ENCODE assay signal across 10 cellular contexts in genomic region chr12:46386360-46386867, GRCh38. TPM values are rescaled to one million over a fixed set of nuclear protein-coding genes. Genes with fewer than 3 reads are reported as not detected.
DNase-seq lines count a peak whose midpoint lies in the region; ATAC-seq, FAIRE-seq and TF ChIP-seq lines count a peak whose summit lies in the region.
"Had no signal": no experiment of that assay in that cellular context is flagged by ENCODE, and none has a peak within 500 bp of the region (broad histone marks: within the 10 kb centered on the region; RNA-seq: fewer than 3 reads in every experiment).

No MANE protein-coding gene starts in this region.

- H4K5ac ChIP-seq in mesendoderm (ENCODE audit: low read length), result no peak overlapping the region

- peak overlapping the region; percentile 96 for H3K27ac ChIP-seq in keratinocyte (ENCODE audit: control insufficient read depth, insufficient read depth, low read length)
- H3K27ac ChIP-seq in mesendoderm (ENCODE audit: low read depth, low read length), result no peak overlapping the region

- H3K4me2 ChIP-seq in keratinocyte (ENCODE audit: control insufficient read depth, extremely low read depth, insufficient read depth, low read depth, low read length) (peak overlapping the region; percentile 84), mesendoderm (ENCODE audit: low read length) (no peak overlapping the region)

- no peak overlapping the region for H2AK5ac ChIP-seq in mesendoderm (ENCODE audit: low read length)

- peaks cover 3% of the 10 kb centered on the region for H3K79me2 ChIP-seq in keratinocyte (ENCODE audit: control insufficient read depth, insufficient read depth, low read length)
- H3K79me2 ChIP-seq in mesendoderm (ENCODE audit: control insufficient read depth, insufficient read depth, low read length), result no peaks in the 10 kb centered on the region

- dilution Hi-C loops in keratinocyte (cut with MboI; ENCODE audit: extremely low pct_ligation_motif_present, low sequenced_read_pairs), result no loop called here

- H2BK120ac ChIP-seq in mesendoderm (ENCODE audit: low read depth, low read length), result no peak overlapping the region

- H3K9me1 ChIP-seq in keratinocyte (ENCODE audit: control insufficient read depth, extremely low read depth, insufficient read depth, low read length), result no peaks in the 10 kb centered on the region

- peak overlapping the region; percentile 26 for H3K4me3 Mint-ChIP-seq in stimulated activated naive CD8-positive, alpha-beta T cell treated with anti-CD3 and anti-CD28 coated beads, Interleukin-15, Interleukin-2, amounts not matched to agents 100 ng/mL and 50 ng/mL, for 24 hours
- peak overlapping the region in 1 of 2 donors; percentile 72 for H3K4me3 Mint-ChIP-seq in stimulated activated naive CD8-positive, alpha-beta T cell treated with anti-CD3 and anti-CD28 coated beads, Interleukin-15, amount 100 ng/mL, for 72 hours
- H3K4me3 Mint-ChIP-seq in activated CD4-positive, alpha-beta T cell treated with anti-CD3 and anti-CD28 coated beads, Interleukin-2, amount 10 ng/mL, durations not matched to agents 24 days and 14 days, result no peak overlapping the region

- H3K4me1 Mint-ChIP-seq in stimulated activated naive CD8-positive, alpha-beta T cell treated with anti-CD3 and anti-CD28 coated beads, Interleukin-15, Interleukin-2, amounts not matched to agents 100 ng/mL and 50 ng/mL, for 24 hours (ENCODE audit: low read depth), result peaks cover 83% of the 10 kb centered on the region
- peaks cover 62% of the 10 kb centered on the region for H3K4me1 Mint-ChIP-seq in stimulated activated naive CD8-positive, alpha-beta T cell treated with anti-CD3 and anti-CD28 coated beads, Interleukin-15, amount 100 ng/mL, for 72 hours
- H3K4me1 Mint-ChIP-seq in activated CD4-positive, alpha-beta T cell treated with anti-CD3 and anti-CD28 coated beads, Interleukin-2, amount 10 ng/mL, durations not matched to agents 24 days and 14 days, result peaks cover 52% of the 10 kb centered on the region

- no peaks in the 10 kb centered on the region for H3K27me3 Mint-ChIP-seq in stimulated activated naive CD8-positive, alpha-beta T cell treated with anti-CD3 and anti-CD28 coated beads, Interleukin-15, Interleukin-2, amounts not matched to agents 100 ng/mL and 50 ng/mL, for 24 hours
- no peaks in the 10 kb centered on the region for H3K27me3 Mint-ChIP-seq in stimulated activated naive CD8-positive, alpha-beta T cell treated with anti-CD3 and anti-CD28 coated beads, Interleukin-15, amount 100 ng/mL, for 72 hours
- no peaks in the 10 kb centered on the region for H3K27me3 Mint-ChIP-seq in activated CD4-positive, alpha-beta T cell treated with anti-CD3 and anti-CD28 coated beads, Interleukin-2, amount 10 ng/mL, durations not matched to agents 24 days and 14 days

- H3K27ac Mint-ChIP-seq in stimulated activated naive CD8-positive, alpha-beta T cell treated with anti-CD3 and anti-CD28 coated beads, Interleukin-15, Interleukin-2, amounts not matched to agents 100 ng/mL and 50 ng/mL, for 24 hours, result peak overlapping the region; percentile 21
- H3K27ac Mint-ChIP-seq in stimulated activated naive CD8-positive, alpha-beta T cell treated with anti-CD3 and anti-CD28 coated beads, Interleukin-15, amount 100 ng/mL, for 72 hours, result no peak overlapping the region
- no peak overlapping the region for H3K27ac Mint-ChIP-seq in activated CD4-positive, alpha-beta T cell treated with anti-CD3 and anti-CD28 coated beads, Interleukin-2, amount 10 ng/mL, durations not matched to agents 24 days and 14 days

- peak; percentile 97 for FAIRE-seq in TTC549 (lab: Jason Lieb, UNC)
- peak; percentile 43 for FAIRE-seq in keratinocyte (lab: Jason Lieb, UNC)

- no peak overlapping the region for H2BK15ac ChIP-seq in mesendoderm (replicated peaks; ENCODE audit: low read depth)

- H2BK5ac ChIP-seq in mesendoderm (ENCODE audit: low read length), result no peak overlapping the region

- no peak for DNase-seq in stimulated activated naive CD8-positive, alpha-beta T cell treated with anti-CD3 and anti-CD28 coated beads, Interleukin-15, amount 100 ng/mL, for 72 hours
- no peak for DNase-seq in keratinocyte (ENCODE audit: low read depth, low spot score)
- DNase-seq in DMS114 treated with DMSO at 0.1 percent for 48 hours (lab: John Stamatoyannopoulos, UW; ENCODE audit: unreplicated experiment), result no peak
- DNase-seq in mesendoderm, result no peak
- no peak for DNase-seq in activated CD4-positive, alpha-beta T cell treated with anti-CD3 and anti-CD28 coated beads, Interleukin-2, amount 10 ng/mL, durations not matched to agents 24 days and 14 days
- DNase-seq: activated CD4-positive, alpha-beta T cell treated with anti-CD3 and anti-CD28 coated beads for 48 hours; DMS79 had no signal

- no peak for TF ChIP-seq CTCF in keratinocyte (optimal IDR thresholded peaks at IDR 0.05 in 1 of 3, IDR thresholded peaks at IDR 0.05 in 1 of 3, conservative IDR thresholded peaks at IDR 0.05 in 1 of 3; ENCODE audit: extremely low read depth in 1 of 3, insufficient read depth in 2 of 3, low read length in 3 of 3)

- no peaks in the 10 kb centered on the region for H4K20me1 ChIP-seq in keratinocyte (ENCODE audit: control insufficient read depth, extremely low read depth, insufficient read depth, low read length)

- H3K9me3 Mint-ChIP-seq in stimulated activated naive CD8-positive, alpha-beta T cell treated with anti-CD3 and anti-CD28 coated beads, Interleukin-15, Interleukin-2, amounts not matched to agents 100 ng/mL and 50 ng/mL, for 24 hours, result no peaks in the 10 kb centered on the region
- no peaks in the 10 kb centered on the region for H3K9me3 Mint-ChIP-seq in stimulated activated naive CD8-positive, alpha-beta T cell treated with anti-CD3 and anti-CD28 coated beads, Interleukin-15, amount 100 ng/mL, for 72 hours
- H3K9me3 Mint-ChIP-seq in activated CD4-positive, alpha-beta T cell treated with anti-CD3 and anti-CD28 coated beads, Interleukin-2, amount 10 ng/mL, durations not matched to agents 24 days and 14 days, result no peaks in the 10 kb centered on the region

- H3K23ac ChIP-seq in mesendoderm (ENCODE audit: low read length), result no peak overlapping the region

- intact Hi-C loops in activated CD4-positive, alpha-beta T cell treated with anti-CD3 and anti-CD28 coated beads, Interleukin-2, amount 10 ng/mL, durations not matched to agents 24 days and 14 days (cut with micrococcal nuclease), result no loop called here

- no peak overlapping the region for H3K4ac ChIP-seq in mesendoderm (ENCODE audit: low read depth, low read length)

- peaks cover 17% of the 10 kb centered on the region for H3K36me3 Mint-ChIP-seq in stimulated activated naive CD8-positive, alpha-beta T cell treated with anti-CD3 and anti-CD28 coated beads, Interleukin-15, Interleukin-2, amounts not matched to agents 100 ng/mL and 50 ng/mL, for 24 hours (ENCODE audit: low read depth)
- H3K36me3 Mint-ChIP-seq in activated CD4-positive, alpha-beta T cell treated with anti-CD3 and anti-CD28 coated beads, Interleukin-2, amount 10 ng/mL, durations not matched to agents 24 days and 14 days (ENCODE audit: low read depth), result peaks cover 10% of the 10 kb centered on the region

- no CpG with 5 or more reads among the region's 3 CpGs for WGBS in mesendoderm (ENCODE audit: extremely low coverage, insufficient coverage, low lambda C conversion rate)

- no peak for ATAC-seq in stimulated activated naive CD8-positive, alpha-beta T cell treated with anti-CD3 and anti-CD28 coated beads, Interleukin-15, amount 100 ng/mL, for 72 hours
- no peak for ATAC-seq in HG02798 (IDR thresholded peaks at IDR 0.05; ENCODE audit: poor library complexity, unreplicated experiment)

- H3K36me3 ChIP-seq in keratinocyte (ENCODE audit: control insufficient read depth in 2 of 2, extremely low read depth in 1 of 2, insufficient read depth in 2 of 2, low read length in 2 of 2) (peaks cover 0 to 3% of the 10 kb centered on the region in 2 experiments), mesendoderm (ENCODE audit: control insufficient read depth, insufficient read depth, low read length) (no peaks in the 10 kb centered on the region)

- H3K9ac ChIP-seq in keratinocyte (ENCODE audit: control insufficient read depth, extremely low read depth, insufficient read depth, low read length) (peak overlapping the region; percentile 78), mesendoderm (ENCODE audit: low read length) (no peak overlapping the region)

- H3K9me3 ChIP-seq in keratinocyte (ENCODE audit: control insufficient read depth, low read depth, low read length), result no peaks in the 10 kb centered on the region

- no peaks in the 10 kb centered on the region for H3K27me3 ChIP-seq in keratinocyte (ENCODE audit: control insufficient read depth, extremely low read depth, insufficient read depth, low read length)
- no peaks in the 10 kb centered on the region for H3K27me3 ChIP-seq in mesendoderm (ENCODE audit: insufficient read depth, low read length, poor library complexity)

- H2AFZ ChIP-seq in keratinocyte (ENCODE audit: control insufficient read depth, low read length), result peak overlapping the region; percentile 40

- H3K4me1 ChIP-seq in keratinocyte (ENCODE audit: control insufficient read depth, extremely low read depth, insufficient read depth, low read length) (peaks cover 79% of the 10 kb centered on the region), mesendoderm (ENCODE audit: control insufficient read depth, low read depth, low read length) (peaks cover 14% of the 10 kb centered on the region)

- no peak overlapping the region for H3K56ac ChIP-seq in mesendoderm (ENCODE audit: low read length)

- no peaks in the 10 kb centered on the region for H3K79me1 ChIP-seq in mesendoderm (ENCODE audit: low read length)

- peak overlapping the region in 2 of 3 experiments; percentile 51 to 67 for H3K4me3 ChIP-seq in keratinocyte (ENCODE audit: control insufficient read depth in 2 of 3, extremely low read depth in 1 of 3, insufficient read depth in 2 of 3, low read depth in 1 of 3, low read length in 3 of 3)
- no peak overlapping the region for H3K4me3 ChIP-seq in mesendoderm (ENCODE audit: low read length)

- no peak overlapping the region for H4K8ac ChIP-seq in mesendoderm (ENCODE audit: low read depth, low read length)

- no peak overlapping the region for H3K18ac ChIP-seq in mesendoderm (ENCODE audit: low read length)

RNA-seq across cellular contexts. Expression of gene SLC38A2, which starts 13.8 kb away (rescaled TPM):
- 213 to 577 TPM (median 375 TPM) in 3 replicates for polyA plus RNA-seq in keratinocyte
- 528 TPM for polyA plus RNA-seq in keratinocyte (2011; ENCODE audit: low read depth)
- polyA plus RNA-seq in keratinocyte (2011; cell fraction: cytosol; rRNA removed), result 64.1 and 143 TPM in 2 replicates
- 720 and 1,040 TPM in 2 replicates for polyA plus RNA-seq in keratinocyte (2011; cell fraction: nucleus; rRNA removed)
- 229 and 376 TPM in 2 replicates for polyA plus RNA-seq in keratinocyte (2012; ENCODE audit: low replicate concordance)
- 238 to 790 TPM (median 512 TPM) in 3 replicates for polyA minus RNA-seq in keratinocyte
- 139 TPM for polyA minus RNA-seq in keratinocyte (2011; cell fraction: cytosol; rRNA and poly(A)+ RNA removed)
- 1,093 and 1,815 TPM in 2 replicates for polyA minus RNA-seq in keratinocyte (2011; cell fraction: nucleus; rRNA and poly(A)+ RNA removed)
- polyA plus RNA-seq in mesendoderm (2013, experiment 1 of 2), result 295 TPM
- 286 TPM for polyA plus RNA-seq in mesendoderm (2013, experiment 2 of 2)
- total RNA-seq in activated CD4-positive, alpha-beta T cell treated with anti-CD3 and anti-CD28 coated beads, Interleukin-2, amount 10 ng/mL, durations not matched to agents 24 days and 14 days, result 158 and 168 TPM in 2 replicates
